Comparison of ENCODE assay signal across 10 cellular contexts in the genomic region with DNA sequence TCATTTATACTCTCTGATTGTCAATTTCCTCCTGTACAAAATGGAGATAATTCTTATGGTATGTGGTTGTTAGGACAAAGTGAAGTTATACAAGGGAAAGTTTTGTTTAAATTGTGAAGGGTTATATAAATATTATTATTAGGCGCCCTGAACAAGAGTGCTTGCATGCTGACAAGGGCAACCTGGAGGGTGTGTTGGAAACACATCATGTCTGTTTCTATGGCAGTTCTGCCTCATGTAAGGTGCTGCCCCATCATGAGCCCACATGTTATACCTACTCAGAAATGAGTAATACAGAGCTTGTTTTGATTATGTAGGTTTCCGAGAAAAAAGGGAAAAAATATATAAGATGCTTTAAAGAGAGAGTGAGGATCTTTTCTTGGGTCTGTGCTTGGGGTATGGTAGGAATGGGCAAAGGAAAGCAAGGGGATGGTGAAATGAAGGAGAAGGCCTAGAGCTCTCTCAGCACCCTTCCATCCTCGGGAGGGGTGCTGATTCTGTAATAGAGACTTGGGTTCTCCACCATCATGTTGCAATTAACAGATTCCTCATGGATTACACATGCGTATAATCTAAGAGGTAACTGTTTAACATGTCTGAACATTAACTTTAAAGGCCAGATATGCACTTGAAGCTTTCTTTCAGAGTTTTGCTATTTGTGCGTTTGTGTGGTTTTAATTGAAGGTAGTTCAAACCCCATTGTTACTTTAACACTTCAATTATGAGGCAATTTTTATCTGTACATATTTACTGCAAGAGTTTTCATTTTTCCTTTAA. TPM values are rescaled to one million over a fixed set of nuclear protein-coding genes. Genes with fewer than 3 reads are reported as not detected.
DNase-seq lines count a peak whose midpoint lies in the region; ATAC-seq and TF ChIP-seq lines count a peak whose summit lies in the region.
"Not testable (repeated sequence)": the region's sequence is repeated elsewhere in the genome, so short reads cannot be mapped to it uniquely, and the experiment has no call there.
"Had no signal": no experiment of that assay in that cellular context is flagged by ENCODE, and none has a peak within 500 bp of the region (broad histone marks: within the 10 kb centered on the region; RNA-seq: fewer than 3 reads in every experiment).

No MANE protein-coding gene starts in this region.

- H3K27ac ChIP-seq in epithelial cell of prostate: peak overlapping the region; percentile 56
- H3K27ac ChIP-seq in neutrophil: peak overlapping the region; percentile 80

- H3K27me3 ChIP-seq in neutrophil: not testable (repeated sequence)

- ATAC-seq in HG02610 (IDR thresholded peaks at IDR 0.05; ENCODE audit: unreplicated experiment): peak; percentile 44
- peak; percentile 32 for ATAC-seq in activated CD8-positive, alpha-beta memory T cell treated with anti-CD3 and anti-CD28 coated beads, Interleukin-2, amount 10 ng/mL, durations not matched to agents 7 days and 5 days

- not testable (repeated sequence) for H3K4me3 ChIP-seq in AG10803 (ENCODE audit: low read length); neutrophil (ENCODE audit: low read depth in 1 of 2, low read length in 1 of 2)

- H3K9me3 ChIP-seq in neutrophil: not testable (repeated sequence)

- not testable (repeated sequence) for H3K27me3 Mint-ChIP-seq in T-helper 1 cell treated with Interleukin-12 subunit alpha and Interleukin-12 subunit beta and Interleukin-4 antibody, amounts not matched to agents 30 μg/mL and 1 μg/mL, for 36 hours (ENCODE audit: low read depth); activated CD8-positive, alpha-beta memory T cell treated with anti-CD3 and anti-CD28 coated beads, Interleukin-2, amount 10 ng/mL, durations not matched to agents 7 days and 5 days; activated naive CD8-positive, alpha-beta T cell treated with anti-CD3 and anti-CD28 coated beads for 36 hours; stimulated activated naive CD8-positive, alpha-beta T cell treated with anti-CD3 and anti-CD28 coated beads, Interleukin-15, Interleukin-2, amounts not matched to agents 100 ng/mL and 50 ng/mL, for 24 hours

- H3K4me1 ChIP-seq in neutrophil (ENCODE audit: control insufficient read depth in 1 of 2, insufficient read depth in 1 of 2, low read depth in 1 of 2, low read length in 1 of 2): peaks cover 48 to 49% of the 10 kb centered on the region in 2 experiments

- not testable (repeated sequence) for TF ChIP-seq CTCF in AG10803 (conservative IDR thresholded peaks at IDR 0.05; ENCODE audit: low read length); neutrophil (IDR thresholded peaks at IDR 0.05)

- not testable (repeated sequence) for H3K36me3 Mint-ChIP-seq in T-helper 1 cell treated with Interleukin-12 subunit alpha and Interleukin-12 subunit beta and Interleukin-4 antibody, amounts not matched to agents 30 μg/mL and 1 μg/mL, for 36 hours (ENCODE audit: low read depth); activated CD8-positive, alpha-beta memory T cell treated with anti-CD3 and anti-CD28 coated beads, Interleukin-2, amount 10 ng/mL, durations not matched to agents 7 days and 5 days; activated naive CD8-positive, alpha-beta T cell treated with anti-CD3 and anti-CD28 coated beads for 36 hours; stimulated activated naive CD8-positive, alpha-beta T cell treated with anti-CD3 and anti-CD28 coated beads, Interleukin-15, Interleukin-2, amounts not matched to agents 100 ng/mL and 50 ng/mL, for 24 hours (ENCODE audit: low read depth)

- H3K4me3 Mint-ChIP-seq in T-helper 1 cell treated with Interleukin-12 subunit alpha and Interleukin-12 subunit beta and Interleukin-4 antibody, amounts not matched to agents 30 μg/mL and 1 μg/mL, for 36 hours: peak overlapping the region; percentile 26
- not testable (repeated sequence) for H3K4me3 Mint-ChIP-seq in activated CD8-positive, alpha-beta memory T cell treated with anti-CD3 and anti-CD28 coated beads, Interleukin-2, amount 10 ng/mL, durations not matched to agents 7 days and 5 days; activated naive CD8-positive, alpha-beta T cell treated with anti-CD3 and anti-CD28 coated beads for 36 hours; stimulated activated naive CD8-positive, alpha-beta T cell treated with anti-CD3 and anti-CD28 coated beads, Interleukin-15, Interleukin-2, amounts not matched to agents 100 ng/mL and 50 ng/mL, for 24 hours

- H3K9me3 Mint-ChIP-seq in T-helper 1 cell treated with Interleukin-12 subunit alpha and Interleukin-12 subunit beta and Interleukin-4 antibody, amounts not matched to agents 30 μg/mL and 1 μg/mL, for 36 hours; activated CD8-positive, alpha-beta memory T cell treated with anti-CD3 and anti-CD28 coated beads, Interleukin-2, amount 10 ng/mL, durations not matched to agents 7 days and 5 days (ENCODE audit: low read depth); activated naive CD8-positive, alpha-beta T cell treated with anti-CD3 and anti-CD28 coated beads for 36 hours; stimulated activated naive CD8-positive, alpha-beta T cell treated with anti-CD3 and anti-CD28 coated beads, Interleukin-15, Interleukin-2, amounts not matched to agents 100 ng/mL and 50 ng/mL, for 24 hours: not testable (repeated sequence)

- H3K27ac Mint-ChIP-seq in T-helper 1 cell treated with Interleukin-12 subunit alpha and Interleukin-12 subunit beta and Interleukin-4 antibody, amounts not matched to agents 30 μg/mL and 1 μg/mL, for 36 hours: peak overlapping the region; percentile 78
- peak overlapping the region; percentile 65 for H3K27ac Mint-ChIP-seq in activated CD8-positive, alpha-beta memory T cell treated with anti-CD3 and anti-CD28 coated beads, Interleukin-2, amount 10 ng/mL, durations not matched to agents 7 days and 5 days
- H3K27ac Mint-ChIP-seq in activated naive CD8-positive, alpha-beta T cell treated with anti-CD3 and anti-CD28 coated beads for 36 hours: not testable (repeated sequence)
- peak overlapping the region; percentile 78 for H3K27ac Mint-ChIP-seq in stimulated activated naive CD8-positive, alpha-beta T cell treated with anti-CD3 and anti-CD28 coated beads, Interleukin-15, Interleukin-2, amounts not matched to agents 100 ng/mL and 50 ng/mL, for 24 hours

- H3K4me1 Mint-ChIP-seq in T-helper 1 cell treated with Interleukin-12 subunit alpha and Interleukin-12 subunit beta and Interleukin-4 antibody, amounts not matched to agents 30 μg/mL and 1 μg/mL, for 36 hours (ENCODE audit: low read depth): peaks cover 26% of the 10 kb centered on the region
- peaks cover 28% of the 10 kb centered on the region for H3K4me1 Mint-ChIP-seq in activated CD8-positive, alpha-beta memory T cell treated with anti-CD3 and anti-CD28 coated beads, Interleukin-2, amount 10 ng/mL, durations not matched to agents 7 days and 5 days
- peaks cover 12% of the 10 kb centered on the region for H3K4me1 Mint-ChIP-seq in activated naive CD8-positive, alpha-beta T cell treated with anti-CD3 and anti-CD28 coated beads for 36 hours
- peaks cover 25% of the 10 kb centered on the region for H3K4me1 Mint-ChIP-seq in stimulated activated naive CD8-positive, alpha-beta T cell treated with anti-CD3 and anti-CD28 coated beads, Interleukin-15, Interleukin-2, amounts not matched to agents 100 ng/mL and 50 ng/mL, for 24 hours (ENCODE audit: low read depth)

- CTCF ChIA-PET in activated CD8-positive, alpha-beta memory T cell treated with anti-CD3 and anti-CD28 coated beads, Interleukin-2, amount 10 ng/mL, durations not matched to agents 7 days and 5 days (lab: Charles Lee): not testable (repeated sequence)

- not testable (repeated sequence) for H3K36me3 ChIP-seq in neutrophil

- peak; percentile 15 for DNase-seq in AG10803 (ENCODE audit: low read depth)
- peak; percentile 41 for DNase-seq in activated CD8-positive, alpha-beta memory T cell treated with anti-CD3 and anti-CD28 coated beads, Interleukin-2, amount 10 ng/mL, durations not matched to agents 7 days and 5 days
- peak; percentile 11 for DNase-seq in activated naive CD8-positive, alpha-beta T cell treated with anti-CD3 and anti-CD28 coated beads for 36 hours
- DNase-seq in epithelial cell of prostate (ENCODE audit: low read depth, low spot score): not testable (repeated sequence)

RNA-seq across cellular contexts. Expression of a gene that starts 33.4 kb away (rescaled TPM):
- total RNA-seq in activated CD8-positive, alpha-beta memory T cell treated with anti-CD3 and anti-CD28 coated beads, Interleukin-2, amount 10 ng/mL, durations not matched to agents 7 days and 5 days: 1 to 10 TPM; 8.3 to 9.0 TPM
- total RNA-seq in activated naive CD8-positive, alpha-beta T cell treated with anti-CD3 and anti-CD28 coated beads for 36 hours: under 1 TPM; 0.90 to 0.93 TPM

RNA-seq across cellular contexts. Expression of a gene that starts 43.8 kb away (rescaled TPM):
- total RNA-seq in activated CD8-positive, alpha-beta memory T cell treated with anti-CD3 and anti-CD28 coated beads, Interleukin-2, amount 10 ng/mL, durations not matched to agents 7 days and 5 days: 1 to 10 TPM; 9.4 to 9.9 TPM
- total RNA-seq in activated naive CD8-positive, alpha-beta T cell treated with anti-CD3 and anti-CD28 coated beads for 36 hours: 1 to 10 TPM; 1.1 to 1.4 TPM
- total RNA-seq: Daoy, progenitor cell of endocrine pancreas had no signal

Comparison
In these comparisons a context has a peak if more than half of its experiments do, and no peak if none do; other contexts are left out.
1. RNA of a gene that starts 33.4 kb away (total RNA-seq): 8.3 to 9.0 TPM in activated CD8-positive, alpha-beta memory T cell treated with anti-CD3 and anti-CD28 coated beads, Interleukin-2, amount 10 ng/mL, durations not matched to agents 7 days and 5 days; 0.90 to 0.93 TPM in activated naive CD8-positive, alpha-beta T cell treated with anti-CD3 and anti-CD28 coated beads for 36 hours; every median in the first group is over 4 times any median in the second.
2. RNA of a gene that starts 43.8 kb away (total RNA-seq): 9.4 to 9.9 TPM in activated CD8-positive, alpha-beta memory T cell treated with anti-CD3 and anti-CD28 coated beads, Interleukin-2, amount 10 ng/mL, durations not matched to agents 7 days and 5 days; 1.1 to 1.4 TPM in activated naive CD8-positive, alpha-beta T cell treated with anti-CD3 and anti-CD28 coated beads for 36 hours; every median in the first group is over 4 times any median in the second.